ENCODE assay signal across 9 cellular contexts in the genomic region with DNA sequence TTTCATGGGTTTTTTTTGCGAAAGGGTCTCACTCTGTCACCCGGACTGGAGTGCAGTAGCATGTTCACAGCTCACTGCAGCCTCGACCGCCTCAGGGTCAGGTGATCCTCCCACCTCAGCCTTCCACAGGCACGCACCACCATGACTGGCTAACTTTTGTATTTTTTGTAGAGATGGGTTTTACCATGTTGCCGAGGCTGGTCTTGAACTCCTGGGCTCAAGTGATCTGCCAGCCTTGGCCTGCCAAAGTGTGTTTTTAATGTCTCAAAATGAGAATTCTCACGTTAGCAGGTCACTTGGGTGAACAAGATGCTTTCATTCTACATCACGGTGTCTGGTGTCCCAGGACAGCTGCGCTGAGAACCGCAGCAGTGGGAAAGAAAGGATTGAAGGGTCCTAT. TPM values are rescaled to one million over a fixed set of nuclear protein-coding genes. Genes with fewer than 3 reads are reported as not detected.
DNase-seq lines count a peak whose midpoint lies in the region; ATAC-seq and TF ChIP-seq lines count a peak whose summit lies in the region.
"Had no signal": no experiment of that assay in that cellular context is flagged by ENCODE, and none has a peak within 500 bp of the region (broad histone marks: within the 10 kb centered on the region; RNA-seq: fewer than 3 reads in every experiment).

No MANE protein-coding gene starts in this region.

- POLR2A ChIA-PET in CD8-positive, alpha-beta T cell (lab: Charles Lee), result no interaction called here

- TF ChIP-seq CTCF in CD8-positive, alpha-beta T cell (IDR thresholded peaks at IDR 0.05), result no peak
- TF ChIP-seq CTCF in coronary artery (IDR thresholded peaks at IDR 0.05), result no peak
- no peak for TF ChIP-seq CTCF in sigmoid colon (IDR thresholded peaks at IDR 0.05)

- peaks cover 23% of the 10 kb centered on the region for H3K36me3 Mint-ChIP-seq in CD8-positive, alpha-beta T cell

- peaks cover 31% of the 10 kb centered on the region for H3K4me1 ChIP-seq in CD8-positive, alpha-beta T cell (ENCODE audit: insufficient read depth, low read length)
- H3K4me1 ChIP-seq in Karpas-422 (ENCODE audit: low read length) (peaks cover 29% of the 10 kb centered on the region), sigmoid colon (peaks cover 0 to 72% (median 67%) of the 10 kb centered on the region in 4 donors)

- H3K27me3 Mint-ChIP-seq in CD8-positive, alpha-beta T cell (ENCODE audit: low read depth), result no peaks in the 10 kb centered on the region

- peak overlapping the region; percentile 71 for H3K4me3 Mint-ChIP-seq in CD8-positive, alpha-beta T cell

- H4K20me1 ChIP-seq in Karpas-422 (ENCODE audit: insufficient read depth, low read depth, low read length), result peaks cover 20% of the 10 kb centered on the region; the same call in 1 of the 2 replicates

- 88 to 93% methylated on average over 10 of the region's 10 CpGs for WGBS in sigmoid colon, 2 donors

- no peak overlapping the region for H3K9ac ChIP-seq in Karpas-422 (ENCODE audit: low read length)

- H3K27ac Mint-ChIP-seq in CD8-positive, alpha-beta T cell, result no peak overlapping the region

- TF ChIP-seq EP300 in sigmoid colon (IDR thresholded peaks at IDR 0.05), result no peak

- intact Hi-C loops in CD8-positive, alpha-beta T cell (cut with DNase I, micrococcal nuclease), result no loop called here
- intact Hi-C loops in sigmoid colon (cut with DNase I), result loop anchor here (10.0 kb wide), 2 partner anchors 474 to 826 kb away; a partner anchor contains a TSS

- no peaks in the 10 kb centered on the region for H3K27me3 ChIP-seq in CD8-positive, alpha-beta T cell (ENCODE audit: insufficient read depth, low read length)
- no peaks in the 10 kb centered on the region for H3K27me3 ChIP-seq in Karpas-422 (ENCODE audit: low read length)
- no peaks in the 10 kb centered on the region for H3K27me3 ChIP-seq in sigmoid colon
- H3K27me3 ChIP-seq: left lung had no signal

- no peaks in the 10 kb centered on the region for H3K36me3 ChIP-seq in CD8-positive, alpha-beta T cell (ENCODE audit: insufficient read depth, low read length)
- H3K36me3 ChIP-seq in Karpas-422 (ENCODE audit: insufficient read depth, low read length) (0 out of 2 replicates have a peak, but pooled peaks cover 3% of the 10 kb centered on the region), sigmoid colon (no peaks in the 10 kb centered on the region)
- H3K36me3 ChIP-seq: left lung had no signal

- CTCF ChIA-PET in CD8-positive, alpha-beta T cell (lab: Charles Lee), result interaction anchor here (0.6 kb wide), 2 partner anchors 20 to 41 kb away, joined by 3 to 4 read pairs; no protein-coding TSS in a partner anchor

- no peak for DNase-seq in CD8-positive, alpha-beta T cell
- DNase-seq in Karpas-422, result peak; percentile 35
- no peak for DNase-seq in coronary artery (ENCODE audit: low spot score)
- DNase-seq in sigmoid colon, result peak; percentile 50
- no peak for DNase-seq in NCI-H526 (lab: John Stamatoyannopoulos, UW)
- DNase-seq: anterior cingulate cortex had no signal

- no peaks in the 10 kb centered on the region for H3K9me2 ChIP-seq in Karpas-422 (replicated peaks; ENCODE audit: insufficient read depth, low read length)

- no peak for TF ChIP-seq POLR2A in sigmoid colon (IDR thresholded peaks at IDR 0.05)

- no peak overlapping the region for H3K4me2 ChIP-seq in Karpas-422 (ENCODE audit: low read depth, low read length, poor library complexity, severe bottlenecking)

- H3K4me3 ChIP-seq in CD8-positive, alpha-beta T cell (ENCODE audit: low read depth, low read length), result no peak overlapping the region
- H3K4me3 ChIP-seq in Karpas-422 (ENCODE audit: low read length) (no peak overlapping the region), coronary artery (peak overlapping the region; percentile 83), sigmoid colon (peak overlapping the region in 3 of 4 donors; percentile 79 to 96 (median 85))

- H2AFZ ChIP-seq in Karpas-422 (ENCODE audit: low read length), result no peak overlapping the region

- H3K4me1 Mint-ChIP-seq in CD8-positive, alpha-beta T cell (ENCODE audit: low read depth), result peaks cover 52% of the 10 kb centered on the region

- no peaks in the 10 kb centered on the region for H3K9me3 Mint-ChIP-seq in CD8-positive, alpha-beta T cell

- no peak overlapping the region for H3K27ac ChIP-seq in CD8-positive, alpha-beta T cell (ENCODE audit: low read depth, low read length)
- H3K27ac ChIP-seq in Karpas-422 (ENCODE audit: low read length) (no peak overlapping the region), coronary artery (peak overlapping the region; percentile 39 to 68), sigmoid colon (peak overlapping the region; percentile 91 to 99 (median 98))

- H3K79me2 ChIP-seq in Karpas-422 (ENCODE audit: low read length), result peaks cover 86% of the 10 kb centered on the region

- H3K9me3 ChIP-seq in CD8-positive, alpha-beta T cell (ENCODE audit: low read length), result no peaks in the 10 kb centered on the region
- H3K9me3 ChIP-seq in Karpas-422 (ENCODE audit: low read length) (no peaks in the 10 kb centered on the region), sigmoid colon (no peaks in the 10 kb centered on the region)
- H3K9me3 ChIP-seq: left lung had no signal

- ATAC-seq in CD8-positive, alpha-beta T cell, result no peak
- ATAC-seq in HG02938 (IDR thresholded peaks at IDR 0.05; ENCODE audit: unreplicated experiment), result no peak
- ATAC-seq in HG03342 (IDR thresholded peaks at IDR 0.05; ENCODE audit: unreplicated experiment), result no peak
- ATAC-seq: left lung had no signal

RNA-seq across cellular contexts. Expression of a gene that starts 3.2 kb away (rescaled TPM):
- 10 to 100 TPM; 34.7 to 46.8 TPM for total RNA-seq in CD8-positive, alpha-beta T cell
- 17.1 and 34.3 TPM in 2 replicates for total RNA-seq in Karpas-422 (2014; rRNA removed; shearing (Covaris generic); ENCODE audit: low replicate concordance)
- 100 to 1,000 TPM in 2 of 4 donors, 10 to 100 TPM in 2; 86.7 to 120 (median 98.4) TPM for total RNA-seq in sigmoid colon
- polyA plus RNA-seq in sigmoid colon, result 10 to 100 TPM; 15.0 to 40.0 (median 16.2) TPM

RNA-seq across cellular contexts. Expression of a gene that starts 11.7 kb away (rescaled TPM):
- 100 to 1,000 TPM; 104 to 108 TPM for total RNA-seq in CD8-positive, alpha-beta T cell
- 30.2 and 56.0 TPM in 2 replicates for total RNA-seq in Karpas-422 (2014; rRNA removed; shearing (Covaris generic); ENCODE audit: low replicate concordance)
- total RNA-seq in sigmoid colon, result 10 to 100 TPM; 50.0 to 62.6 (median 62.2) TPM
- polyA plus RNA-seq in sigmoid colon, result 100 to 1,000 TPM in 1 of 3 donors, 10 to 100 TPM in 2; 48.0 to 137 (median 76.3) TPM

Comparison
In these comparisons a context has a peak if more than half of its experiments do, and no peak if none do; other contexts are left out.
1. DNase-seq: peak in Karpas-422 (single experiment) and sigmoid colon (single experiment); none in CD8-positive, alpha-beta T cell (0 of 7), coronary artery (single experiment) and NCI-H526 (0 of 2).
2. H3K27ac ChIP-seq: peak in coronary artery (2 of 2) and sigmoid colon (4 of 4); none in CD8-positive, alpha-beta T cell (single experiment) and Karpas-422 (single experiment).
3. H3K4me3 ChIP-seq: peak in coronary artery (single experiment) and sigmoid colon (3 of 4); none in CD8-positive, alpha-beta T cell (single experiment) and Karpas-422 (single experiment).